In the genomic region with DNA sequence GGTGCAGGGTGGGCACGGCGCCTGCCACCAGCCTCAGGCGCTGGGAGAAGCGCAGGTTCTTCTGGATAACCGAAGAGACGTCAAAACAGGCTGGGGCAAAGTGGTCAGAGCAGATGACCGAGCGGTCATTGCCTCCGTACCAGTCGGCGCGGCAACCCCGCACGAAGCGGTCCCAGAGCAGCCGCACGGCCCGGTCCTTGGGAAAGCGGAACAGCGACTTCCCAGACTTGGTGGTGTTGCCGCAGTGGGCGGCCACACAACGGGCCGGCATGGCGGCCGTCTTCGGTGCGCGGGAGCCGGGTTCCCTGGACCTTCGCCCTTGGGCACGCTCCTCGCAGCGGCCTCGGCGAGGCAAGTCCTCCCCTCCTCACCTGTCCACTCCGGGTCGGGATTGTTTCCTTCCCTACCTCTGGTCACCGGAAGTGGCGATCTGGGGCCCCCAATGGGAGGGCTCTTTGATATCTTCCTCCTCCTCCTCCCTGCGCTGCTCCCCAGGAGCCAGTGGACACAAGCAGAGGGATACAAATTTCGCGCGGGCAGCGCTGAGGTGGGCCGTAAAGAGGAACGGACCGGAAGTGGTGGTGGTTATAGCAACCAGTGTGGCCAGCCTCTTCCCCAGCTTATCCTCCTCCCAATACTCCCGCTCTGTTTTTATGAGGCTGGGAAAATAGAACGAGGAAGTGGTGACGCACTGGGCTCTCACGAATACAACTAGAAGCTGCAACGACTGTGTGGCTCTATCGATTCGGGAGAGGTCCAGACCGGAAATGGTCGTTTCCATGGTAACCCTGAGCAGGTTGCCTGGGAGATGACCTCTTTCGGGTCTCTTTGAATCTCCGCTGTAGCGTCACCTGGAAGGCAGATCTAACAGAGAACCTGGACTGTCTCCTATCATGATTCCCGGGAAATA, we compare ENCODE assay signal across 1 cellular context.
TF ChIP-seq lines count a peak whose summit lies in the region.

A gene with protein sequence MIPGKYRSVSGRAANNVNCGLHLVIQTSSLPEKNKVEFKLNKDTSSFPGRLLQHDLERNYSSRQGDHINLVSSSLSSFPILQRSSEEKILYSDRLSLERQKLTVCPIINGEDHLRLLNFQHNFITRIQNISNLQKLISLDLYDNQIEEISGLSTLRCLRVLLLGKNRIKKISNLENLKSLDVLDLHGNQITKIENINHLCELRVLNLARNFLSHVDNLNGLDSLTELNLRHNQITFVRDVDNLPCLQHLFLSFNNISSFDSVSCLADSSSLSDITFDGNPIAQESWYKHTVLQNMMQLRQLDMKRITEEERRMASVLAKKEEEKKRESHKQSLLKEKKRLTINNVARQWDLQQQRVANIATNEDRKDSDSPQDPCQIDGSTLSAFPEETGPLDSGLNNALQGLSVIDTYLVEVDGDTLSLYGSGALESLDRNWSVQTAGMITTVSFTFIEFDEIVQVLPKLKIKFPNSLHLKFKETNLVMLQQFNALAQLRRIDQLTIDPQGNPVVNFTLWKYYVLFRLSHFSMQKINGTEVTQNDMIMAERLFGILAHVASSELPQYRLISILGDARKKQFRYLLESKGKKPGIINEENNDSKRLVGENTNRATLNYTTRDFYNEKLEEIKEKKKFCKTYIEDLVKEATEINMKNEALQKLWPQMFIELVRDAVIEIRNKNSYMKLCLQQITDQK (plus strand): TSS at position 825 of the 910 bp plus-strand sequence. CDS start 69 bp downstream, at position 894.
TSS of gene THAP10 (minus strand) at position 432 of the 910 bp plus-strand sequence. CDS start at position 271, 161 bp downstream.

TF ChIP-seq in HepG2, 621 proteins besides CTCF, POLR2A, EP300 and RAD21 (continued from another document and continues in another):
- TF ChIP-seq, protein P1, sequence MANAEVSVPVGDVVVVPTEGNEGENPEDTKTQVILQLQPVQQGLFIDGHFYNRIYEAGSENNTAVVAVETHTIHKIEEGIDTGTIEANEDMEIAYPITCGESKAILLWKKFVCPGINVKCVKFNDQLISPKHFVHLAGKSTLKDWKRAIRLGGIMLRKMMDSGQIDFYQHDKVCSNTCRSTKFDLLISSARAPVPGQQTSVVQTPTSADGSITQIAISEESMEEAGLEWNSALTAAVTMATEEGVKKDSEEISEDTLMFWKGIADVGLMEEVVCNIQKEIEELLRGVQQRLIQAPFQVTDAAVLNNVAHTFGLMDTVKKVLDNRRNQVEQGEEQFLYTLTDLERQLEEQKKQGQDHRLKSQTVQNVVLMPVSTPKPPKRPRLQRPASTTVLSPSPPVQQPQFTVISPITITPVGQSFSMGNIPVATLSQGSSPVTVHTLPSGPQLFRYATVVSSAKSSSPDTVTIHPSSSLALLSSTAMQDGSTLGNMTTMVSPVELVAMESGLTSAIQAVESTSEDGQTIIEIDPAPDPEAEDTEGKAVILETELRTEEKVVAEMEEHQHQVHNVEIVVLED (CRISPR knock-in tag; IDR thresholded peaks at IDR 0.05; ENCODE audit: borderline replicate concordance), result peak; percentile 28; the same call in 1 of the 2 replicates
- peak; percentile 37; the same call in 1 of the 2 replicates for TF ChIP-seq ZBTB20 (CRISPR knock-in tag; IDR thresholded peaks at IDR 0.05; ENCODE audit: borderline replicate concordance, low read depth)
- TF ChIP-seq ZNF83 (CRISPR knock-in tag; IDR thresholded peaks at IDR 0.05; ENCODE audit: borderline replicate concordance), result no peak; the same call in 1 of the 2 replicates
- TF ChIP-seq SP5 (CRISPR knock-in tag; IDR thresholded peaks at IDR 0.05; ENCODE audit: borderline replicate concordance, low read depth), result no peak
- TF ChIP-seq FOXP1 (IDR thresholded peaks at IDR 0.05), result no peak
- TF ChIP-seq FOXP1 (CRISPR knock-in tag; IDR thresholded peaks at IDR 0.05), result peak; percentile 14; the same call in 1 of the 2 replicates
- TF ChIP-seq ELF4 (CRISPR knock-in tag; IDR thresholded peaks at IDR 0.05; ENCODE audit: borderline replicate concordance), result no peak
- TF ChIP-seq KDM5B (CRISPR knock-in tag; IDR thresholded peaks at IDR 0.05; ENCODE audit: borderline replicate concordance), result peak; percentile 76; the same call in 1 of the 2 replicates
- TF ChIP-seq FOSL1 (CRISPR knock-in tag; IDR thresholded peaks at IDR 0.05; ENCODE audit: borderline replicate concordance), result 0 out of 2 replicates have a peak, but pooled peaks have one; percentile 13
- peak; percentile 57 for TF ChIP-seq ZNF776 (CRISPR knock-in tag; IDR thresholded peaks at IDR 0.05)
- peak; percentile 80; the same call in 1 of the 2 replicates for TF ChIP-seq IKZF5 (CRISPR knock-in tag; IDR thresholded peaks at IDR 0.05)
- 0 out of 2 replicates have a peak, but pooled peaks have one; percentile 36 for TF ChIP-seq EEA1 (CRISPR knock-in tag; IDR thresholded peaks at IDR 0.05; ENCODE audit: borderline replicate concordance)
- 0 out of 2 replicates have a peak, but pooled peaks have one; percentile 11 for TF ChIP-seq SIX4 (CRISPR knock-in tag; IDR thresholded peaks at IDR 0.05)
- 0 out of 2 replicates have a peak, but pooled peaks have one; percentile 11 for TF ChIP-seq THRA (CRISPR knock-in tag; IDR thresholded peaks at IDR 0.05; ENCODE audit: borderline replicate concordance)
- TF ChIP-seq ZSCAN21 (CRISPR knock-in tag; IDR thresholded peaks at IDR 0.05; ENCODE audit: borderline replicate concordance), result peak; percentile 63; the same call in 1 of the 2 replicates
- no peak for TF ChIP-seq U2AF1 (optimal IDR thresholded peaks at IDR 0.05; ENCODE audit: low read depth, low read length)
- TF ChIP-seq ZNF563 (CRISPR knock-in tag; IDR thresholded peaks at IDR 0.05), result 0 out of 2 replicates have a peak, but pooled peaks have one; percentile 34
- TF ChIP-seq ZNF547 (CRISPR knock-in tag; IDR thresholded peaks at IDR 0.05), result peak; percentile 54
- no peak for TF ChIP-seq PTBP1 (IDR thresholded peaks at IDR 0.05; ENCODE audit: low read depth, low read length, poor library complexity, severe bottlenecking)
- TF ChIP-seq ZNF230 (CRISPR knock-in tag; IDR thresholded peaks at IDR 0.05), result no peak
- TF ChIP-seq, protein P2, sequence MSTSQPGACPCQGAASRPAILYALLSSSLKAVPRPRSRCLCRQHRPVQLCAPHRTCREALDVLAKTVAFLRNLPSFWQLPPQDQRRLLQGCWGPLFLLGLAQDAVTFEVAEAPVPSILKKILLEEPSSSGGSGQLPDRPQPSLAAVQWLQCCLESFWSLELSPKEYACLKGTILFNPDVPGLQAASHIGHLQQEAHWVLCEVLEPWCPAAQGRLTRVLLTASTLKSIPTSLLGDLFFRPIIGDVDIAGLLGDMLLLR (CRISPR knock-in tag; IDR thresholded peaks at IDR 0.05), result peak; percentile 48; the same call in 1 of the 2 replicates
- TF ChIP-seq ZBTB7B (CRISPR knock-in tag; IDR thresholded peaks at IDR 0.05), result 0 out of 2 replicates have a peak, but pooled peaks have one; percentile 17
- 0 out of 2 replicates have a peak, but pooled peaks have one; percentile 74 for TF ChIP-seq KMT2B (CRISPR knock-in tag; IDR thresholded peaks at IDR 0.05)
- 0 out of 2 replicates have a peak, but pooled peaks have one; percentile 26 for TF ChIP-seq MAF1 (CRISPR knock-in tag; IDR thresholded peaks at IDR 0.05; ENCODE audit: borderline replicate concordance)
- peak; percentile 66; the same call in 1 of the 2 replicates for TF ChIP-seq MEF2D (CRISPR knock-in tag; IDR thresholded peaks at IDR 0.05)
- peak; percentile 6; the same call in 1 of the 2 replicates for TF ChIP-seq ARID5B (CRISPR knock-in tag; IDR thresholded peaks at IDR 0.05)
- TF ChIP-seq KMT2A (CRISPR knock-in tag; IDR thresholded peaks at IDR 0.05), result peak; percentile 77
- peak; percentile 65; the same call in 1 of the 2 replicates for TF ChIP-seq FOXC1 (CRISPR knock-in tag; IDR thresholded peaks at IDR 0.05; ENCODE audit: borderline replicate concordance)
- TF ChIP-seq ZNF7 (CRISPR knock-in tag; IDR thresholded peaks at IDR 0.05), result no peak
- TF ChIP-seq, protein P3, sequence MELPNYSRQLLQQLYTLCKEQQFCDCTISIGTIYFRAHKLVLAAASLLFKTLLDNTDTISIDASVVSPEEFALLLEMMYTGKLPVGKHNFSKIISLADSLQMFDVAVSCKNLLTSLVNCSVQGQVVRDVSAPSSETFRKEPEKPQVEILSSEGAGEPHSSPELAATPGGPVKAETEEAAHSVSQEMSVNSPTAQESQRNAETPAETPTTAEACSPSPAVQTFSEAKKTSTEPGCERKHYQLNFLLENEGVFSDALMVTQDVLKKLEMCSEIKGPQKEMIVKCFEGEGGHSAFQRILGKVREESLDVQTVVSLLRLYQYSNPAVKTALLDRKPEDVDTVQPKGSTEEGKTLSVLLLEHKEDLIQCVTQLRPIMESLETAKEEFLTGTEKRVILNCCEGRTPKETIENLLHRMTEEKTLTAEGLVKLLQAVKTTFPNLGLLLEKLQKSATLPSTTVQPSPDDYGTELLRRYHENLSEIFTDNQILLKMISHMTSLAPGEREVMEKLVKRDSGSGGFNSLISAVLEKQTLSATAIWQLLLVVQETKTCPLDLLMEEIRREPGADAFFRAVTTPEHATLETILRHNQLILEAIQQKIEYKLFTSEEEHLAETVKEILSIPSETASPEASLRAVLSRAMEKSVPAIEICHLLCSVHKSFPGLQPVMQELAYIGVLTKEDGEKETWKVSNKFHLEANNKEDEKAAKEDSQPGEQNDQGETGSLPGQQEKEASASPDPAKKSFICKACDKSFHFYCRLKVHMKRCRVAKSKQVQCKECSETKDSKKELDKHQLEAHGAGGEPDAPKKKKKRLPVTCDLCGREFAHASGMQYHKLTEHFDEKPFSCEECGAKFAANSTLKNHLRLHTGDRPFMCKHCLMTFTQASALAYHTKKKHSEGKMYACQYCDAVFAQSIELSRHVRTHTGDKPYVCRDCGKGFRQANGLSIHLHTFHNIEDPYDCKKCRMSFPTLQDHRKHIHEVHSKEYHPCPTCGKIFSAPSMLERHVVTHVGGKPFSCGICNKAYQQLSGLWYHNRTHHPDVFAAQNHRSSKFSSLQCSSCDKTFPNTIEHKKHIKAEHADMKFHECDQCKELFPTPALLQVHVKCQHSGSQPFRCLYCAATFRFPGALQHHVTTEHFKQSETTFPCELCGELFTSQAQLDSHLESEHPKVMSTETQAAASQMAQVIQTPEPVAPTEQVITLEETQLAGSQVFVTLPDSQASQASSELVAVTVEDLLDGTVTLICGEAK (IDR thresholded peaks at IDR 0.05), result peak; percentile 83
- TF ChIP-seq, protein P3 (CRISPR knock-in tag; IDR thresholded peaks at IDR 0.05), result peak; percentile 33; the same call in 1 of the 2 replicates
